14 cellular contexts compared by ENCODE assay signal in genomic region chr20:1933465-1933870, GRCh38. TPM values are rescaled to one million over a fixed set of nuclear protein-coding genes. Genes with fewer than 3 reads are reported as not detected.
A peak's percentile ranks its signal among the peaks of the same experiment; 100 is the strongest.
DNase-seq lines count a peak whose midpoint lies in the region; ATAC-seq and TF ChIP-seq lines count a peak whose summit lies in the region.
"Had no signal": no experiment of that assay in that cellular context is flagged by ENCODE, and none has a peak within 500 bp of the region (broad histone marks: within the 10 kb centered on the region; RNA-seq: fewer than 3 reads in every experiment).

No MANE protein-coding gene starts in this region.

- H2AFZ ChIP-seq in GM23338, result no peak overlapping the region

- no peaks in the 10 kb centered on the region for H3F3A ChIP-seq in GM23338 (replicated peaks; ENCODE audit: low read depth)

- H3K9me3 Mint-ChIP-seq in GM23338, result no peaks in the 10 kb centered on the region
- no peaks in the 10 kb centered on the region for H3K9me3 Mint-ChIP-seq in CD8-positive, alpha-beta memory T cell
- H3K9me3 Mint-ChIP-seq: activated naive CD4-positive, alpha-beta T cell treated with anti-CD3 and anti-CD28 coated beads, Interleukin-2, amount 50 U/mL, for 24 hours had no signal

- H3K4me3 ChIP-seq in BE2C (ENCODE audit: low read depth, low read length) (no peak overlapping the region), ovary (no peak overlapping the region), GM23338 (no peak overlapping the region)
- H3K4me3 ChIP-seq in CD8-positive, alpha-beta memory T cell (ENCODE audit: low read length), result no peak overlapping the region
- H3K4me3 ChIP-seq: SJSA1 had no signal

- peaks cover 3% of the 10 kb centered on the region; the same call in 1 of the 3 replicates for H3K36me3 Mint-ChIP-seq in GM23338 (ENCODE audit: low read depth)
- H3K36me3 Mint-ChIP-seq in CD8-positive, alpha-beta memory T cell, result no peaks in the 10 kb centered on the region
- H3K36me3 Mint-ChIP-seq: activated naive CD4-positive, alpha-beta T cell treated with anti-CD3 and anti-CD28 coated beads, Interleukin-2, amount 50 U/mL, for 24 hours had no signal

- TF ChIP-seq POLR2A in ovary (IDR thresholded peaks at IDR 0.05), result no peak

- H3K27me3 ChIP-seq in BE2C (no peaks in the 10 kb centered on the region), ovary (no peaks in the 10 kb centered on the region), GM23338 (ENCODE audit: insufficient read depth) (no peaks in the 10 kb centered on the region)
- no peaks in the 10 kb centered on the region for H3K27me3 ChIP-seq in CD8-positive, alpha-beta memory T cell (ENCODE audit: insufficient read depth, low read length, poor library complexity, severe bottlenecking)
- H3K27me3 ChIP-seq: SJSA1 had no signal

- H4K20me1 ChIP-seq in GM23338 (replicated peaks; ENCODE audit: insufficient read depth), result no peaks in the 10 kb centered on the region

- H3K36me3 ChIP-seq in BE2C (no peaks in the 10 kb centered on the region), ovary (no peaks in the 10 kb centered on the region), GM23338 (ENCODE audit: insufficient read depth) (no peaks in the 10 kb centered on the region)
- no peaks in the 10 kb centered on the region for H3K36me3 ChIP-seq in CD8-positive, alpha-beta memory T cell (ENCODE audit: insufficient read depth, low read length)
- H3K36me3 ChIP-seq: SJSA1 had no signal

- TF ChIP-seq EP300 in ovary (IDR thresholded peaks at IDR 0.05), result no peak

- no peak overlapping the region for H3K4me2 ChIP-seq in GM23338

- H3K4me3 Mint-ChIP-seq in GM23338, result no peak overlapping the region
- H3K4me3 Mint-ChIP-seq in CD8-positive, alpha-beta memory T cell, result no peak overlapping the region
- H3K4me3 Mint-ChIP-seq: activated naive CD4-positive, alpha-beta T cell treated with anti-CD3 and anti-CD28 coated beads, Interleukin-2, amount 50 U/mL, for 24 hours; B cell had no signal

- no peak overlapping the region for H3K27ac ChIP-seq in ovary
- no peak overlapping the region for H3K27ac ChIP-seq in GM23338 (ENCODE audit: low read depth)
- no peak overlapping the region for H3K27ac ChIP-seq in CD8-positive, alpha-beta memory T cell (ENCODE audit: low read depth, low read length)
- H3K27ac ChIP-seq: SJSA1 had no signal

- TF ChIP-seq CTCF in BE2C (IDR thresholded peaks at IDR 0.05; ENCODE audit: low read depth, low read length) (no peak), ovary (IDR thresholded peaks at IDR 0.05) (no peak), GM23338 (conservative IDR thresholded peaks at IDR 0.05; ENCODE audit: low read depth in 2 of 2) (no peak)

- peaks cover 8% of the 10 kb centered on the region for H3K27me3 Mint-ChIP-seq in GM23338 (ENCODE audit: insufficient read depth, low read depth, poor library complexity)
- H3K27me3 Mint-ChIP-seq in CD8-positive, alpha-beta memory T cell, result peaks cover 17 to 65% of the 10 kb centered on the region in 2 donors
- H3K27me3 Mint-ChIP-seq: B cell had no signal

- no peaks in the 10 kb centered on the region for H3K79me2 ChIP-seq in GM23338 (replicated peaks; ENCODE audit: insufficient read depth)

- CTCF ChIA-PET in CD8-positive, alpha-beta memory T cell (lab: Charles Lee), result no interaction called here

- no peak overlapping the region for H3K27ac Mint-ChIP-seq in GM23338
- H3K27ac Mint-ChIP-seq in CD8-positive, alpha-beta memory T cell, result no peak overlapping the region
- H3K27ac Mint-ChIP-seq: activated naive CD4-positive, alpha-beta T cell treated with anti-CD3 and anti-CD28 coated beads, Interleukin-2, amount 50 U/mL, for 24 hours; B cell had no signal

- WGBS in ovary, 3 donors, result 8 to 14% (median 9%) methylated on average over 9 of the region's 9 CpGs

- H3K4me1 Mint-ChIP-seq in GM23338, result peaks cover 12% of the 10 kb centered on the region
- no peaks in the 10 kb centered on the region for H3K4me1 Mint-ChIP-seq in CD8-positive, alpha-beta memory T cell
- H3K4me1 Mint-ChIP-seq: activated naive CD4-positive, alpha-beta T cell treated with anti-CD3 and anti-CD28 coated beads, Interleukin-2, amount 50 U/mL, for 24 hours had no signal

- intact Hi-C loops in ovary (cut with DNase I), result loop anchor here in 1 of 4 donors (5.0 kb wide), 1 partner anchor 514 kb away; no protein-coding TSS in a partner anchor

- H3K9me2 ChIP-seq in GM23338 (ENCODE audit: insufficient read depth), result no peaks in the 10 kb centered on the region

- H3K9me3 ChIP-seq in BE2C (no peaks in the 10 kb centered on the region), ovary (no peaks in the 10 kb centered on the region)
- no peaks in the 10 kb centered on the region for H3K9me3 ChIP-seq in CD8-positive, alpha-beta memory T cell (ENCODE audit: low read length)
- H3K9me3 ChIP-seq: SJSA1 had no signal

- ATAC-seq in GM23338, result no peak
- ATAC-seq in GM21825 (IDR thresholded peaks at IDR 0.05; ENCODE audit: unreplicated experiment), result no peak
- ATAC-seq in GM21381 (IDR thresholded peaks at IDR 0.05; ENCODE audit: unreplicated experiment), result no peak

- DNase-seq in BE2C, result peak; percentile 28
- DNase-seq in T1000 (lab: John Stamatoyannopoulos, UW), result peak; percentile 42
- peak; percentile 80 for DNase-seq in glomerular visceral epithelial cell (ENCODE audit: extremely low spot score)
- peak; percentile 26 to 69 (median 64) for DNase-seq in ovary
- DNase-seq in GM23338 (ENCODE audit: low spot score), result no peak
- DNase-seq in CD8-positive, alpha-beta memory T cell, result no peak
- DNase-seq: activated CD4-positive, alpha-beta T cell treated with anti-CD3 and anti-CD28 coated beads for 4 hours; effector memory CD4-positive, alpha-beta T cell; NCI-H524 had no signal

- H3K4me1 ChIP-seq in BE2C (no peaks in the 10 kb centered on the region; the same call in 1 of the 2 replicates), ovary (ENCODE audit: insufficient read depth) (peaks cover 4% of the 10 kb centered on the region), GM23338 (ENCODE audit: insufficient read depth) (0 out of 2 replicates have a peak, but pooled peaks cover under 1% of the 10 kb centered on the region)
- H3K4me1 ChIP-seq in CD8-positive, alpha-beta memory T cell (ENCODE audit: insufficient read depth, low read length), result no peaks in the 10 kb centered on the region
- H3K4me1 ChIP-seq: SJSA1 had no signal

- POLR2A ChIA-PET in CD8-positive, alpha-beta memory T cell (lab: Charles Lee), result no interaction called here

TF ChIP-seq in GM23338, 12 proteins besides CTCF, POLR2A, EP300 and RAD21:
- TF ChIP-seq EZH2 (IDR thresholded peaks at IDR 0.05; ENCODE audit: low read depth, unreplicated experiment) (no peak), REST (IDR thresholded peaks at IDR 0.05; ENCODE audit: unreplicated experiment) (no peak), EZH2phosphoT487 (IDR thresholded peaks at IDR 0.05; ENCODE audit: unreplicated experiment) (no peak), STAT1 (IDR thresholded peaks at IDR 0.05; ENCODE audit: unreplicated experiment) (no peak), CREB1 (CRISPR knock-in tag; IDR thresholded peaks at IDR 0.05; ENCODE audit: low read depth) (no peak)

RNA-seq across cellular contexts. Expression of gene SIRPA, which starts 38.3 kb away (rescaled TPM):
- polyA plus RNA-seq in BE2C (2012; ENCODE audit: insufficient read depth, insufficient read length, low read depth), result 0.40 TPM
- 10 to 100 TPM; 20.0 to 45.6 (median 28.7) TPM for total RNA-seq in ovary
- polyA plus RNA-seq in ovary, result 10 to 100 TPM; 15.7 to 26.6 TPM
- total RNA-seq in GM23338 (2014; rRNA removed; shearing (Covaris generic)), result 2.9 and 4.2 TPM in 2 replicates
- 1.2 and 1.5 TPM in 2 replicates for polyA plus RNA-seq in GM23338 (2016; fragmentation: Nextera tagmentation; extraction: Ambion mirVana)
- under 1 TPM; 0.53 to 0.66 TPM for total RNA-seq in CD8-positive, alpha-beta memory T cell
- not detected for polyA plus RNA-seq in CD8-positive, alpha-beta memory T cell

Comparison
In these comparisons a context has a peak if more than half of its experiments do, and no peak if none do; other contexts are left out.
1. DNase-seq: peak in BE2C (single experiment), T1000 (single experiment), glomerular visceral epithelial cell (single experiment) and ovary (5 of 5); none in GM23338 (single experiment) and CD8-positive, alpha-beta memory T cell (0 of 5).